Comparison of ENCODE assay signal across 6 cellular contexts in the genomic region with DNA sequence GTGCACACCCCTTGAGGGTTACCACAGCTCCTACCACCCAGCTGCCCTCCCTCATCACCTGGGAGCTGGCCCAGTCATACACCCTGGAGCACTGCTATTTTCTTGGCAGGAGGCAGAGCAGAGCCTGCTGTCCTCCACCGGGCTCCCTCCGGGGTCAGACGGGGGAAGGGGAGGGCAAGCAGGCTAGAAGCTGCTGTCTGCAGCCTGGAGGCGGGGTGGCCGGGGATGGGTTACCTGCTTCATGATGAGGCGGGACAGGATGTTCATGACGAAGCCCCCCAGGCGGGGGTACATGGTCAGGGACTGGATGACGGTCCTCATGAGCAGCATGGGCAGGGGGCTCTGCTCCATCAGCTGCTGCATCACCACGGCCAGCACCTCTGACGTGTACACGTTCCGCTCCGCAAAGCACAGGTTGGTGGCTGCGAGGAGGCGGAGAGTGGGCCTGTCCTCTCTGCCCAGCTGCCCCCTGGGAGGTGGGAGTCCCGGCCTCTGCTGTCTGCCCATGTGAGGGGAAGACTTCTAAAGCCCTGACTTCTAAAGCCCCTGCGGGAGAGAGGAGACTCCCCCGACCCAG. TPM values are rescaled to one million over a fixed set of nuclear protein-coding genes. Genes with fewer than 3 reads are reported as not detected.
DNase-seq lines count a peak whose midpoint lies in the region; ATAC-seq and TF ChIP-seq lines count a peak whose summit lies in the region.

No MANE protein-coding gene starts in this region.

- no peaks in the 10 kb centered on the region for H3K27me3 ChIP-seq in HUES6 (ENCODE audit: control insufficient read depth, insufficient read depth, low read length)
- no peaks in the 10 kb centered on the region for H3K27me3 ChIP-seq in dorsolateral prefrontal cortex

- H3K9me3 ChIP-seq in HUES6 (ENCODE audit: control insufficient read depth, insufficient read depth, low read depth, low read length) = no peaks in the 10 kb centered on the region

- no peak for ATAC-seq in GM19328 (IDR thresholded peaks at IDR 0.05; ENCODE audit: unreplicated experiment)

- H3K27me3 Mint-ChIP-seq in chondrocyte (ENCODE audit: low read depth) = no peaks in the 10 kb centered on the region

- peak overlapping the region; percentile 54 for H3K27ac Mint-ChIP-seq in chondrocyte (ENCODE audit: unreplicated experiment)

- H3K9ac ChIP-seq in HUES6 (ENCODE audit: low read length) = no peak overlapping the region

- no peak overlapping the region for H3K4me3 Mint-ChIP-seq in chondrocyte (ENCODE audit: unreplicated experiment)

- H3K36me3 Mint-ChIP-seq in chondrocyte (ENCODE audit: low read depth) = peaks cover 6% of the 10 kb centered on the region

- no peaks in the 10 kb centered on the region for H3K9me3 Mint-ChIP-seq in chondrocyte (ENCODE audit: low read depth)

- peaks cover 26% of the 10 kb centered on the region for H3K4me1 ChIP-seq in HUES6 (ENCODE audit: control insufficient read depth, insufficient read depth, low read length)

- TF ChIP-seq CTCF in 22Rv1 (IDR thresholded peaks at IDR 0.05) (no peak), chondrocyte (IDR thresholded peaks at IDR 0.05) (no peak), dorsolateral prefrontal cortex (IDR thresholded peaks at IDR 0.05 in 54 of 56, conservative IDR thresholded peaks at IDR 0.05 in 2 of 56; ENCODE audit: low read depth in 1 of 56, partially characterized antibody in 56 of 56) (no peak)

- peaks cover 35% of the 10 kb centered on the region for H3K36me3 ChIP-seq in HUES6 (ENCODE audit: control insufficient read depth, insufficient read depth, low read length)

- DNase-seq in chondrocyte (ENCODE audit: low spot score) (peak; percentile 89), dorsolateral prefrontal cortex (no peak), mucosa of gallbladder (ENCODE audit: low spot score) (no peak)

- H3K27ac ChIP-seq in 22Rv1 (peak overlapping the region; percentile 58), HUES6 (ENCODE audit: low read depth, low read length) (no peak overlapping the region), dorsolateral prefrontal cortex (no peak overlapping the region)

- intact Hi-C loops in dorsolateral prefrontal cortex (cut with DNase I) = loop anchor here in 1 of 2 donors (2.0 to 5.0 kb wide), 2 partner anchors 199 to 259 kb away; no protein-coding TSS in a partner anchor

- peaks cover 3% of the 10 kb centered on the region for H3K4me1 Mint-ChIP-seq in chondrocyte (ENCODE audit: low read depth)

- peak overlapping the region; percentile 25 for H3K4me3 ChIP-seq in HUES6 (ENCODE audit: low read depth, low read length)
- H3K4me3 ChIP-seq in dorsolateral prefrontal cortex = no peak overlapping the region

RNA-seq across cellular contexts. Expression of a gene that starts 2.7 kb away (rescaled TPM):
- total RNA-seq in chondrocyte = 0.15 TPM in 1 of 3 replicates, not detected in the others
- total RNA-seq in dorsolateral prefrontal cortex = 1 to 10 TPM in 4 of 120 experiments, under 1 TPM in 97, not detected in 19; 0.16 to 2.5 (median 0.35) TPM
- 0.09 TPM for total RNA-seq in mucosa of gallbladder

RNA-seq across cellular contexts. Expression of a gene that starts 25.2 kb away (rescaled TPM):
- total RNA-seq in chondrocyte (77.6 to 83.0 TPM (median 79.4 TPM) in 3 replicates), dorsolateral prefrontal cortex (100 to 1,000 TPM in 23 of 120 experiments, 10 to 100 TPM in 97; 58.7 to 138 (median 86.8) TPM), mucosa of gallbladder (66.0 TPM)

RNA-seq across cellular contexts. Expression of a gene that starts 35.5 kb away (rescaled TPM):
- total RNA-seq in chondrocyte (95.0 to 176 TPM (median 162 TPM) in 3 replicates), dorsolateral prefrontal cortex (100 to 1,000 TPM in 15 of 120 experiments, 10 to 100 TPM in 105; 43.1 to 137 (median 76.3) TPM), mucosa of gallbladder (163 TPM)

RNA-seq across cellular contexts. Expression of a gene that starts 45.1 kb away (rescaled TPM):
- total RNA-seq in chondrocyte (56.5 to 63.3 TPM (median 58.0 TPM) in 3 replicates), dorsolateral prefrontal cortex (100 to 1,000 TPM in 17 of 120 experiments, 10 to 100 TPM in 103; 65.0 to 119 (median 87.1) TPM), mucosa of gallbladder (72.6 TPM)

RNA-seq across cellular contexts. Expression of a gene that starts 46.3 kb away (rescaled TPM):
- total RNA-seq in chondrocyte (not detected in 3 replicates), dorsolateral prefrontal cortex (under 1 TPM in 2 of 120 experiments, not detected in 118; 0.30 to 0.32 TPM), mucosa of gallbladder (10.1 TPM)
